23 cellular contexts compared by ENCODE assay signal in genomic region chr4:117545042-117545441, GRCh38.
"Had no signal": no experiment of that assay in that cellular context is flagged by ENCODE, and none has a peak within 500 bp of the region (broad histone marks: within the 10 kb centered on the region; RNA-seq: fewer than 3 reads in every experiment).

No MANE protein-coding gene starts in this region.

- H3K9me3 ChIP-seq: left ventricle myocardium inferior, stomach, suprapubic skin, thoracic aorta, tibial artery, upper lobe of right lung had no signal

- H3K4me3 ChIP-seq: left ventricle myocardium inferior, lung, skin epidermis, stomach, suprapubic skin, thoracic aorta, tibial artery, upper lobe of right lung had no signal

- H3K36me3 ChIP-seq: left ventricle myocardium inferior, stomach, suprapubic skin, thoracic aorta, tibial artery, upper lobe of right lung had no signal

- DNase-seq: islet precursor cell; left ventricle myocardium inferior; mesendoderm; naive thymus-derived CD8-positive, alpha-beta T cell; nucleus accumbens; right cardiac atrium; stimulated activated CD4-positive, alpha-beta T cell treated with anti-CD3 and anti-CD28 coated beads, Interleukin-12 subunit alpha, Interleukin-12 subunit beta, amount 100 ng/mL, for 4 hours; stimulated activated CD4-positive, alpha-beta T cell treated with anti-CD3 and anti-CD28 coated beads, Interleukin-15, amount 100 ng/mL, for 24 hours; stimulated activated CD4-positive, alpha-beta T cell treated with anti-CD3 and anti-CD28 coated beads, Interleukin-2, amount 100 ng/mL, for 24 hours; stimulated activated CD4-positive, alpha-beta T cell treated with anti-CD3 and anti-CD28 coated beads, Interleukin-4, amount 100 ng/mL, for 1 hour; stimulated activated naive B cell treated with anti-CD40 and anti-IgM and Interleukin-4, amounts not matched to agents 10 μg/mL and 1 μg/mL and 100 μg/mL, for 72 hours; stimulated activated naive CD8-positive, alpha-beta T cell treated with anti-CD3 and anti-CD28 coated beads, Interleukin-15, Interleukin-2, amounts not matched to agents 100 U/mL and 50 U/mL, for 24 hours; stomach; tibial artery; trophoblast cell; upper lobe of right lung had no signal

- ATAC-seq: naive thymus-derived CD8-positive, alpha-beta T cell; right cardiac atrium; sciatic nerve; stimulated activated naive B cell treated with anti-CD40 and anti-IgM and Interleukin-4, amounts not matched to agents 10 μg/mL and 1 μg/mL and 100 μg/mL, for 72 hours; stimulated activated naive CD8-positive, alpha-beta T cell treated with anti-CD3 and anti-CD28 coated beads, Interleukin-15, Interleukin-2, amounts not matched to agents 100 U/mL and 50 U/mL, for 24 hours; upper lobe of right lung had no signal

- FAIRE-seq: urothelium cell line had no signal

- H3K27me3 ChIP-seq: stomach, suprapubic skin, tibial artery, upper lobe of right lung had no signal

- H3K4me1 ChIP-seq: left ventricle myocardium inferior, parathyroid adenoma, stomach, suprapubic skin, tibial artery, upper lobe of right lung had no signal

- H3K9ac ChIP-seq: parathyroid adenoma had no signal
